In the genomic region with DNA sequence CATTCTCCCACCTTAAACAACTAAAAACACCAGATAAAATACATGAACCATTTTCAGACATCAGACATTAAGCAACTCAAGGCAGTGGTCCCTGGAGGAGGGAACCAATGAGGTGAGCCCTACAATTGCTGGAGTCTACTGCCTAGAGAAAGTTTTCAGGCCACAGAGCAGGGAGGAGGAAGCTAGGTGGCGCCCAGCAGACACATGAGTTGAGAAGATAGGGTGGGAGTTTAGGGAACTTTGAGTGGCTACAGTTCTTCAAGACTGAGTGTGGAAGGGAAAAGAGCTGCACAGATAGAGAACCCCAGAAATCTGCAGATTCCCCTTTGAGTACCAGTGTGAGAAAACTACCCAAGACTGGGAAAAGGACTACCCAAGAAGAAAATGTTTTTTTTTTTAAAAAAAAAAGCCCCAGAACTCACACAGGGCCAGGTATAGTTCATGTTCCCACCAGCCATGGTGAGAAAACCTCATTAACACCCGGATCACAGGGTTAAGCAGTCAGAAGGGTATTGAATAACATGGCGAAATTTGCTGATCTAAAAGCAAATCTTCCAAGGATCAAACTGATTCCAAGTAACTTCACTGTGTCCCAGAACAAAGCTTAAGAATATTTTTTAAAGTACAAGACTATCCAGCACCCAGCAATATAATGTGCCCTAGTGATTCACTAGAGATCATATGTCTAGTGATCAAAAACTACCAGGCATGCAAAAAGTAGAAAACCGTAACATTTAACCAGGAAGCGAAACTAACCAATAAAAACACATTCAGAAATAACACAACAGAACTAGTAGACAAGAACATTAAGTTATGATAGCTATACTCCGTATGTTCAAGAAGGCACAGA, we compare ENCODE assay signal across 1 cellular context.
TF ChIP-seq lines count a peak whose summit lies in the region.

No MANE protein-coding gene starts in this region.

TF ChIP-seq in WTC11, 78 proteins besides CTCF, POLR2A, EP300 and RAD21 (continued from another document):
- TF ChIP-seq, protein P1, sequence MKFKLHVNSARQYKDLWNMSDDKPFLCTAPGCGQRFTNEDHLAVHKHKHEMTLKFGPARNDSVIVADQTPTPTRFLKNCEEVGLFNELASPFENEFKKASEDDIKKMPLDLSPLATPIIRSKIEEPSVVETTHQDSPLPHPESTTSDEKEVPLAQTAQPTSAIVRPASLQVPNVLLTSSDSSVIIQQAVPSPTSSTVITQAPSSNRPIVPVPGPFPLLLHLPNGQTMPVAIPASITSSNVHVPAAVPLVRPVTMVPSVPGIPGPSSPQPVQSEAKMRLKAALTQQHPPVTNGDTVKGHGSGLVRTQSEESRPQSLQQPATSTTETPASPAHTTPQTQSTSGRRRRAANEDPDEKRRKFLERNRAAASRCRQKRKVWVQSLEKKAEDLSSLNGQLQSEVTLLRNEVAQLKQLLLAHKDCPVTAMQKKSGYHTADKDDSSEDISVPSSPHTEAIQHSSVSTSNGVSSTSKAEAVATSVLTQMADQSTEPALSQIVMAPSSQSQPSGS (CRISPR knock-in tag; IDR thresholded peaks at IDR 0.05; ENCODE audit: borderline replicate concordance, low read depth), result no peak
- TF ChIP-seq ZNF416 (CRISPR knock-in tag; IDR thresholded peaks at IDR 0.05), result no peak
- TF ChIP-seq, protein P2, sequence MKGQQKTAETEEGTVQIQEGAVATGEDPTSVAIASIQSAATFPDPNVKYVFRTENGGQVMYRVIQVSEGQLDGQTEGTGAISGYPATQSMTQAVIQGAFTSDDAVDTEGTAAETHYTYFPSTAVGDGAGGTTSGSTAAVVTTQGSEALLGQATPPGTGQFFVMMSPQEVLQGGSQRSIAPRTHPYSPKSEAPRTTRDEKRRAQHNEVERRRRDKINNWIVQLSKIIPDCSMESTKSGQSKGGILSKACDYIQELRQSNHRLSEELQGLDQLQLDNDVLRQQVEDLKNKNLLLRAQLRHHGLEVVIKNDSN (CRISPR knock-in tag; IDR thresholded peaks at IDR 0.05), result no peak
- TF ChIP-seq ZNF263 (CRISPR knock-in tag; IDR thresholded peaks at IDR 0.05; ENCODE audit: low read depth), result no peak
- no peak for TF ChIP-seq TCF7 (CRISPR knock-in tag; IDR thresholded peaks at IDR 0.05; ENCODE audit: low read depth)
- no peak for TF ChIP-seq NFATC4 (CRISPR knock-in tag; IDR thresholded peaks at IDR 0.05)
- no peak for TF ChIP-seq SP1 (CRISPR knock-in tag; conservative IDR thresholded peaks at IDR 0.05)
- TF ChIP-seq TP53 (CRISPR knock-in tag; IDR thresholded peaks at IDR 0.05), result no peak
